Comparison of ENCODE assay signal across 8 cellular contexts in genomic region chr19:57769345-57770131, GRCh38. TPM values are rescaled to one million over a fixed set of nuclear protein-coding genes. Genes with fewer than 3 reads are reported as not detected.
A peak's percentile ranks its signal among the peaks of the same experiment; 100 is the strongest.
DNase-seq lines count a peak whose midpoint lies in the region; ATAC-seq and TF ChIP-seq lines count a peak whose summit lies in the region.

TSS of gene ZNF586 (plus strand) at chr19:57769676. CDS start at chr19:57769843, 167 bp downstream.

- H3K27ac ChIP-seq in transverse colon = peak within 1 kb of the TSS; percentile 85 to 95 (median 88)

- CTCF ChIA-PET in HEK293T (lab: Yijun Ruan, JAX) = no interaction called here

- H3K4me1 ChIP-seq in transverse colon = peaks cover 0 to 19% (median 8%) of the 10 kb centered on the region in 4 donors

- intact Hi-C loops in cardiac septum (cut with DNase I) = loop anchor here (2.0 kb wide), 1 partner anchor 23 kb away; the partner anchor contains the start of gene ZNF776
- intact Hi-C loops in transverse colon (cut with DNase I; ENCODE audit: low total_unique reads) = loop anchor here (10.0 kb wide), 1 partner anchor 145 kb away; the partner anchor contains the start of gene ZNF417

- peaks cover 0 to 34% (median 0%) of the 10 kb centered on the region in 4 donors for H3K36me3 ChIP-seq in transverse colon

- 0 to 3% methylated on average over 1 to 50 of the region's 61 CpGs for WGBS in transverse colon (ENCODE audit: low coverage in 1 of 2), 2 donors

- H3K4me3 ChIP-seq in transverse colon = peak within 1 kb of the TSS; percentile 50 to 99 (median 85)

- in situ Hi-C loops in transverse colon (cut with MboI; ENCODE audit: low pct_ligation_motif_present in 1 of 4, low pct_unique_long_range_greater_than_20kb in 1 of 4, low sequenced_read_pairs in 3 of 4) = no loop called here

- H3K9me3 ChIP-seq in transverse colon = peaks cover 9 to 10% of the 10 kb centered on the region in 2 donors

- H3K27ac Mint-ChIP-seq in activated naive CD8-positive, alpha-beta T cell treated with anti-CD3 and anti-CD28 coated beads, Interleukin-2, amount 50 U/mL, for 24 hours = peak within 1 kb of the TSS; percentile 89

- TF ChIP-seq POLR2A in transverse colon (IDR thresholded peaks at IDR 0.05) = peak; percentile 58

- POLR2A ChIA-PET in HEK293T (lab: Yijun Ruan, JAX) = interaction anchor here (1.0 to 1.7 kb wide), 3 partner anchors 11 to 50 kb away, joined by 3 to 4 read pairs (median 3); partner anchors contain the start of gene ZNF552

- peaks cover 36% of the 10 kb centered on the region for H3K4me1 Mint-ChIP-seq in activated naive CD8-positive, alpha-beta T cell treated with anti-CD3 and anti-CD28 coated beads, Interleukin-2, amount 50 U/mL, for 24 hours

- H3K27me3 ChIP-seq in transverse colon = no peaks in the 10 kb centered on the region

- H3K27me3 Mint-ChIP-seq in activated naive CD8-positive, alpha-beta T cell treated with anti-CD3 and anti-CD28 coated beads, Interleukin-2, amount 50 U/mL, for 24 hours = no peaks in the 10 kb centered on the region

- DNase-seq in GM03348 (ENCODE audit: low spot score) (peak; percentile 97), HEK293T (ENCODE audit: extremely low spot score) (peak; percentile 83), MV-4-11 (lab: John Stamatoyannopoulos, UW) (peak; percentile 98), T follicular helper cell (ENCODE audit: low read depth) (peak; percentile 79), cardiac septum (ENCODE audit: low spot score) (peak; percentile 97), pons (ENCODE audit: low spot score) (peak; percentile 94), transverse colon (peak; percentile 90)
- peak; percentile 85 for DNase-seq in activated naive CD8-positive, alpha-beta T cell treated with anti-CD3 and anti-CD28 coated beads, Interleukin-2, amount 50 U/mL, for 24 hours

- peaks cover 36% of the 10 kb centered on the region for H3K9me3 Mint-ChIP-seq in activated naive CD8-positive, alpha-beta T cell treated with anti-CD3 and anti-CD28 coated beads, Interleukin-2, amount 50 U/mL, for 24 hours

- ATAC-seq in activated naive CD8-positive, alpha-beta T cell treated with anti-CD3 and anti-CD28 coated beads, Interleukin-2, amount 50 U/mL, for 24 hours = peak; percentile 98

- TF ChIP-seq CTCF in transverse colon (IDR thresholded peaks at IDR 0.05) = no peak

- H3K4me3 Mint-ChIP-seq in activated naive CD8-positive, alpha-beta T cell treated with anti-CD3 and anti-CD28 coated beads, Interleukin-2, amount 50 U/mL, for 24 hours = peak within 1 kb of the TSS; percentile 87

- peaks cover 54% of the 10 kb centered on the region for H3K36me3 Mint-ChIP-seq in activated naive CD8-positive, alpha-beta T cell treated with anti-CD3 and anti-CD28 coated beads, Interleukin-2, amount 50 U/mL, for 24 hours (ENCODE audit: low read depth)

- no peak for TF ChIP-seq EP300 in transverse colon (IDR thresholded peaks at IDR 0.05; ENCODE audit: low read depth)

TF ChIP-seq in HEK293T, 16 proteins besides CTCF, POLR2A, EP300 and RAD21:
- TF ChIP-seq PKNOX1 (IDR thresholded peaks at IDR 0.05) (no peak), FOXM1 (IDR thresholded peaks at IDR 0.05; ENCODE audit: borderline replicate concordance) (no peak), ZNF384 (IDR thresholded peaks at IDR 0.05) (no peak), CTBP1 (IDR thresholded peaks at IDR 0.05; ENCODE audit: borderline replicate concordance) (no peak), L3MBTL2 (conservative IDR thresholded peaks at IDR 0.05) (peak; percentile 89), ELF4 (IDR thresholded peaks at IDR 0.05) (peak; percentile 26; the same call in 1 of the 2 replicates), ARNT (IDR thresholded peaks at IDR 0.05) (no peak), SUZ12 (IDR thresholded peaks at IDR 0.05) (no peak), SP1 (IDR thresholded peaks at IDR 0.05) (no peak), BHLHE40 (IDR thresholded peaks at IDR 0.05; ENCODE audit: borderline replicate concordance) (no peak)

RNA-seq across cellular contexts. Expression of gene ZNF586, which starts in this region (rescaled TPM):
- 16.8 TPM for total RNA-seq in cardiac septum
- 10 to 100 TPM; 20.8 to 79.2 (median 27.3) TPM for total RNA-seq in transverse colon

Comparison
In these comparisons a context has a peak if more than half of its experiments do, and no peak if none do; other contexts are left out.
1. Peak in every context shown above with its lines: DNase-seq, ATAC-seq, H3K4me3 ChIP-seq and H3K27ac ChIP-seq.